1 cellular context compared by ENCODE assay signal in the genomic region with DNA sequence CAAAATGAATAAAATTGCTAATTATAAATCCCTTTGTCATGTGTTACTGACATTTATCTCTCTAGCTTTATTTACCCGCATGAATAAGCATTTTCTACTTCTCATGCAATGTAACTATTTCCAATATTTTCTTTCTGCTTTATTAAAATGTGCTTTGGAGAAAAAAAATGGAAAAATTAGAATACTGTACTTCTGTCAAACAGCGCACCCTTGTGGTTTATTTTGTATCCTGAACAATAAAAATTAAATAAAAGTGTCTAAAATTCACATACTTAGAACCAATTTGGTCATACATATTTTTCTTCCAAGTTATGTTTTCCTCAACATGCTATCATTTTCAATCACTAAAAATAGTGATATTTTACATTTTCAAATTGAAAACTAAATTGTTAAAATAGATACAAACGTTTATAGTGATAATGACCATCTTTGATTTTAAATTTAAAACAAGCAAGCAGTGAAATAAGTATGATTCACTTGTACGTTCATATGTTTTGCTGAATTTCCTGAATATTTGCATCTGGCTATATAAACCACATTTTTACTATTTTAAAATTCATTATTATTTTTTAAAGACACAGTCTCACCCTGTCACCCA.
TF ChIP-seq lines count a peak whose summit lies in the region.

No MANE protein-coding gene starts in this region.

TF ChIP-seq in WTC11, 78 proteins besides CTCF, POLR2A, EP300 and RAD21 (continued from another document):
- TF ChIP-seq, protein P1, sequence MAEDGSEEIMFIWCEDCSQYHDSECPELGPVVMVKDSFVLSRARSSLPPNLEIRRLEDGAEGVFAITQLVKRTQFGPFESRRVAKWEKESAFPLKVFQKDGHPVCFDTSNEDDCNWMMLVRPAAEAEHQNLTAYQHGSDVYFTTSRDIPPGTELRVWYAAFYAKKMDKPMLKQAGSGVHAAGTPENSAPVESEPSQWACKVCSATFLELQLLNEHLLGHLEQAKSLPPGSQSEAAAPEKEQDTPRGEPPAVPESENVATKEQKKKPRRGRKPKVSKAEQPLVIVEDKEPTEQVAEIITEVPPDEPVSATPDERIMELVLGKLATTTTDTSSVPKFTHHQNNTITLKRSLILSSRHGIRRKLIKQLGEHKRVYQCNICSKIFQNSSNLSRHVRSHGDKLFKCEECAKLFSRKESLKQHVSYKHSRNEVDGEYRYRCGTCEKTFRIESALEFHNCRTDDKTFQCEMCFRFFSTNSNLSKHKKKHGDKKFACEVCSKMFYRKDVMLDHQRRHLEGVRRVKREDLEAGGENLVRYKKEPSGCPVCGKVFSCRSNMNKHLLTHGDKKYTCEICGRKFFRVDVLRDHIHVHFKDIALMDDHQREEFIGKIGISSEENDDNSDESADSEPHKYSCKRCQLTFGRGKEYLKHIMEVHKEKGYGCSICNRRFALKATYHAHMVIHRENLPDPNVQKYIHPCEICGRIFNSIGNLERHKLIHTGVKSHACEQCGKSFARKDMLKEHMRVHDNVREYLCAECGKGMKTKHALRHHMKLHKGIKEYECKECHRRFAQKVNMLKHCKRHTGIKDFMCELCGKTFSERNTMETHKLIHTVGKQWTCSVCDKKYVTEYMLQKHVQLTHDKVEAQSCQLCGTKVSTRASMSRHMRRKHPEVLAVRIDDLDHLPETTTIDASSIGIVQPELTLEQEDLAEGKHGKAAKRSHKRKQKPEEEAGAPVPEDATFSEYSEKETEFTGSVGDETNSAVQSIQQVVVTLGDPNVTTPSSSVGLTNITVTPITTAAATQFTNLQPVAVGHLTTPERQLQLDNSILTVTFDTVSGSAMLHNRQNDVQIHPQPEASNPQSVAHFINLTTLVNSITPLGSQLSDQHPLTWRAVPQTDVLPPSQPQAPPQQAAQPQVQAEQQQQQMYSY (CRISPR knock-in tag; IDR thresholded peaks at IDR 0.05) = no peak
- TF ChIP-seq, protein P2, sequence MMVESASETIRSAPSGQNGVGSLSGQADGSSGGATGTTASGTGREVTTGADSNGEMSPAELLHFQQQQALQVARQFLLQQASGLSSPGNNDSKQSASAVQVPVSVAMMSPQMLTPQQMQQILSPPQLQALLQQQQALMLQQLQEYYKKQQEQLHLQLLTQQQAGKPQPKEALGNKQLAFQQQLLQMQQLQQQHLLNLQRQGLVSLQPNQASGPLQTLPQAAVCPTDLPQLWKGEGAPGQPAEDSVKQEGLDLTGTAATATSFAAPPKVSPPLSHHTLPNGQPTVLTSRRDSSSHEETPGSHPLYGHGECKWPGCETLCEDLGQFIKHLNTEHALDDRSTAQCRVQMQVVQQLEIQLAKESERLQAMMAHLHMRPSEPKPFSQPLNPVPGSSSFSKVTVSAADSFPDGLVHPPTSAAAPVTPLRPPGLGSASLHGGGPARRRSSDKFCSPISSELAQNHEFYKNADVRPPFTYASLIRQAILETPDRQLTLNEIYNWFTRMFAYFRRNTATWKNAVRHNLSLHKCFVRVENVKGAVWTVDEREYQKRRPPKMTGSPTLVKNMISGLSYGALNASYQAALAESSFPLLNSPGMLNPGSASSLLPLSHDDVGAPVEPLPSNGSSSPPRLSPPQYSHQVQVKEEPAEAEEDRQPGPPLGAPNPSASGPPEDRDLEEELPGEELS (CRISPR knock-in tag; IDR thresholded peaks at IDR 0.05) = no peak
- no peak for TF ChIP-seq MXD4 (CRISPR knock-in tag; IDR thresholded peaks at IDR 0.05; ENCODE audit: borderline replicate concordance)
- TF ChIP-seq, protein P3, sequence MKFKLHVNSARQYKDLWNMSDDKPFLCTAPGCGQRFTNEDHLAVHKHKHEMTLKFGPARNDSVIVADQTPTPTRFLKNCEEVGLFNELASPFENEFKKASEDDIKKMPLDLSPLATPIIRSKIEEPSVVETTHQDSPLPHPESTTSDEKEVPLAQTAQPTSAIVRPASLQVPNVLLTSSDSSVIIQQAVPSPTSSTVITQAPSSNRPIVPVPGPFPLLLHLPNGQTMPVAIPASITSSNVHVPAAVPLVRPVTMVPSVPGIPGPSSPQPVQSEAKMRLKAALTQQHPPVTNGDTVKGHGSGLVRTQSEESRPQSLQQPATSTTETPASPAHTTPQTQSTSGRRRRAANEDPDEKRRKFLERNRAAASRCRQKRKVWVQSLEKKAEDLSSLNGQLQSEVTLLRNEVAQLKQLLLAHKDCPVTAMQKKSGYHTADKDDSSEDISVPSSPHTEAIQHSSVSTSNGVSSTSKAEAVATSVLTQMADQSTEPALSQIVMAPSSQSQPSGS (CRISPR knock-in tag; IDR thresholded peaks at IDR 0.05; ENCODE audit: borderline replicate concordance, low read depth) = no peak
